ENCODE assay signal across 22 cellular contexts in the genomic region with DNA sequence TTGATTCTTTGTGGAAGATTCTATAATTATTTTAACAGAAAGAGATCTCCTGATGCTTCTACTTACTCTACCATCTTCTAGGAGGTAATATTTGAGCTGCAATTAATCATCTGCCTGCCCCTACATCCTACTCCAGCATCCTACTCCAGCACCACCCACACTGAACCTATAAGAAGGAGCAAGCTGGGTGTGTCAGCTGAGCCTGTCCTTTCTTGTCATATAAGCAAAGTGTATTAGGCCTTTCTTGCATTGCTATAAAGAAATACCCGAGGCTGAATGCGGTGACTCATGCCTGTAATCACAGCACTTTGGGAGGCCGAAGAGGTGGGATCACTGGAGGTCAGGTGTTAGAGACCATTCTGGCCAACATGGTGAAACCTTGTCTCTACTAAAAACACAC.
"Had no signal": no experiment of that assay in that cellular context is flagged by ENCODE, and none has a peak within 500 bp of the region (broad histone marks: within the 10 kb centered on the region; RNA-seq: fewer than 3 reads in every experiment).

No MANE protein-coding gene starts in this region.

- H3K9me3 ChIP-seq: transverse colon, uterus had no signal

- DNase-seq: activated CD4-positive, alpha-beta memory T cell treated with anti-CD3 and anti-CD28 coated beads, Interleukin-2, amount 10 ng/mL, durations not matched to agents 7 days and 5 days; activated CD4-positive, alpha-beta T cell treated with anti-CD3 and anti-CD28 coated beads, Interleukin-2, amount 10 ng/mL, durations not matched to agents 24 days and 14 days; activated effector memory CD4-positive, alpha-beta T cell treated with Interleukin-2 at 50 U/mL for 16 hours; activated naive CD4-positive, alpha-beta T cell treated with anti-CD3 and anti-CD28 coated beads for 36 hours; activated T-cell treated with anti-CD3 and anti-CD28 coated beads, Interleukin-2, amount 50 U/mL, for 72 hours; amygdala; erythroblast; foreskin melanocyte; kidney; naive thymus-derived CD8-positive, alpha-beta T cell; posterior cingulate gyrus; retina; stimulated activated CD4-positive, alpha-beta T cell treated with anti-CD3 and anti-CD28 coated beads, Interleukin-2, amount 100 ng/mL, for 48 hours; stimulated activated CD8-positive, alpha-beta memory T cell treated with anti-CD3 and anti-CD28 coated beads, Interleukin-4, amount 100 ng/mL, for 48 hours; stimulated activated naive B cell treated with anti-CD40 and anti-IgM and Interleukin-4, amounts not matched to agents 10 μg/mL and 1 μg/mL and 100 μg/mL, for 72 hours; T1000; transverse colon; uterus had no signal

- ATAC-seq: activated T-cell treated with anti-CD3 and anti-CD28 coated beads, Interleukin-2, amount 50 U/mL, for 72 hours; left lobe of liver; naive thymus-derived CD8-positive, alpha-beta T cell; stimulated activated naive B cell treated with anti-CD40 and anti-IgM and Interleukin-4, amounts not matched to agents 10 μg/mL and 1 μg/mL and 100 μg/mL, for 72 hours had no signal

- H3K4me1 ChIP-seq: neural progenitor cell, transverse colon, uterus had no signal

- H3K4me3 ChIP-seq: cardiac muscle cell, lung, neural progenitor cell, transverse colon, uterus had no signal

- H3K27me3 ChIP-seq: cardiac muscle cell, neural progenitor cell, transverse colon, uterus had no signal

- H3K36me3 ChIP-seq: cardiac muscle cell, neural progenitor cell, transverse colon, uterus had no signal

- H3K27ac ChIP-seq: cardiac muscle cell, neural progenitor cell, transverse colon, uterus had no signal
